ENCODE assay signal across 1 cellular context in the genomic region with DNA sequence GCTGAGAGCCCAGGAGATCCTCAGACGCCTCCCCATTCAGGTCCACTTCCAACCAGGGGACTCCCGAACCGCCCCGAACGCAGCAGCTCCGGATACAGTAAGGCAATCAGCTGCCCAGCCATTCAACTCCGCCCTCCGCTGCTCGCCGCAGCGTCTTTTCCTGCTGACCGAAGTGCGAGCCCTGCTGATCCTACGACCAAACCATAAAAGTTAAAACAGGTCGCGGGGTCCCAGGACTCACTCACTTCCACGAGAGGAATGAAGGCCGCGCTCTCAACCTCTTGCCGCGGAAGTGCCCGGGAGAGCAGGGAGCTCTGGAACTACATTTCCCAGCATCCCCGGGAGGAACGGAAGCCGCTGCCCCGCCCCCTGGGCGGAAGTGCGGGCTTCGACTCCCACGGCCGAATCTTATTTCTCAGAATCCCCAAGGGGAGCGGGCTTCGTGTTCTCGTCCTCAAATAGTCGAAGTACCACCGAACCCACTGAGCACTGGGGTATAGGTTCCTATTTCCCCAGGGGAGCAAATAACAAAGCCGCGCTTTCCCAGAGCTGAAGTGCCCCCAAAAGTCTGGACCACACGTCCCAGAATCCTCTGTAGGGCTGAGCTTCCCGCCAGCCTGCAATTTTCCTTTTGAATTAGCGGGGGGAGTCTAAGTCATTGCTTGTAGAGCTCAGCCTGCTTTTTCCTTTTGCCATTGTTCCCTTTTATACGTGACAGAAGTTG.
TF ChIP-seq lines count a peak whose summit lies in the region.

ZNF45 (minus strand) TSS at position 298 of the 724 bp plus-strand sequence. CDS start 13,097 bp downstream, outside the sequence.

TF ChIP-seq in HepG2, 621 proteins besides CTCF, POLR2A, EP300 and RAD21 (continued from another document and continues in another):
- TF ChIP-seq DBP (CRISPR knock-in tag; IDR thresholded peaks at IDR 0.05; ENCODE audit: not compliant biosample characterization) (no peak), NFIB (CRISPR knock-in tag; IDR thresholded peaks at IDR 0.05; ENCODE audit: borderline replicate concordance) (no peak), ZNF205 (CRISPR knock-in tag; IDR thresholded peaks at IDR 0.05) (no peak; the same call in 1 of the 2 replicates), ZNF850 (CRISPR knock-in tag; conservative IDR thresholded peaks at IDR 0.05) (no peak), SIX1 (CRISPR knock-in tag; IDR thresholded peaks at IDR 0.05; ENCODE audit: borderline replicate concordance) (no peak), ZBTB38 (CRISPR knock-in tag; IDR thresholded peaks at IDR 0.05) (peak; percentile 55; the same call in 1 of the 2 replicates), KLF13 (CRISPR knock-in tag; IDR thresholded peaks at IDR 0.05) (no peak), TMF1 (CRISPR knock-in tag; IDR thresholded peaks at IDR 0.05; ENCODE audit: low read depth) (0 out of 2 replicates have a peak, but pooled peaks have one; percentile 61), MAZ (IDR thresholded peaks at IDR 0.05; ENCODE audit: borderline replicate concordance, low read depth, low read length) (no peak), MAZ (CRISPR knock-in tag; IDR thresholded peaks at IDR 0.05; ENCODE audit: low read depth) (peak; percentile 53; the same call in 1 of the 2 replicates), ZNF75D (CRISPR knock-in tag; IDR thresholded peaks at IDR 0.05; ENCODE audit: borderline replicate concordance) (no peak), TARDBP (CRISPR knock-in tag; IDR thresholded peaks at IDR 0.05) (peak; percentile 34; the same call in 1 of the 2 replicates), SIX4 (CRISPR knock-in tag; IDR thresholded peaks at IDR 0.05) (no peak), SP5 (CRISPR knock-in tag; IDR thresholded peaks at IDR 0.05; ENCODE audit: borderline replicate concordance, low read depth) (peak; percentile 91), SMAD1 (CRISPR knock-in tag; IDR thresholded peaks at IDR 0.05; ENCODE audit: borderline replicate concordance, low read depth) (no peak), ZNF501 (CRISPR knock-in tag; IDR thresholded peaks at IDR 0.05) (peak; percentile 75), RBM22 (optimal IDR thresholded peaks at IDR 0.05; ENCODE audit: low read length) (no peak), ZNF550 (CRISPR knock-in tag; IDR thresholded peaks at IDR 0.05; ENCODE audit: borderline replicate concordance) (no peak), ZNF138 (CRISPR knock-in tag; IDR thresholded peaks at IDR 0.05; ENCODE audit: low read depth) (0 out of 2 replicates have a peak, but pooled peaks have one; percentile 53), ESRRA (CRISPR knock-in tag; IDR thresholded peaks at IDR 0.05; ENCODE audit: low read depth) (no peak; the same call in 1 of the 2 replicates), ZNF775 (CRISPR knock-in tag; IDR thresholded peaks at IDR 0.05; ENCODE audit: borderline replicate concordance) (no peak), CEBPG (CRISPR knock-in tag; IDR thresholded peaks at IDR 0.05) (no peak), NAIF1 (CRISPR knock-in tag; IDR thresholded peaks at IDR 0.05; ENCODE audit: borderline replicate concordance) (no peak), ZNF543 (CRISPR knock-in tag; IDR thresholded peaks at IDR 0.05) (no peak), ZSCAN20 (CRISPR knock-in tag; IDR thresholded peaks at IDR 0.05; ENCODE audit: borderline replicate concordance) (no peak), KMT2B (CRISPR knock-in tag; IDR thresholded peaks at IDR 0.05) (peak; percentile 80), ZMYM2 (CRISPR knock-in tag; IDR thresholded peaks at IDR 0.05) (no peak), ATF4 (CRISPR knock-in tag; IDR thresholded peaks at IDR 0.05) (no peak), YEATS2 (CRISPR knock-in tag; IDR thresholded peaks at IDR 0.05; ENCODE audit: borderline replicate concordance) (peak; percentile 77; the same call in 1 of the 2 replicates), KDM4B (CRISPR knock-in tag; IDR thresholded peaks at IDR 0.05) (no peak), ZNF367 (CRISPR knock-in tag; IDR thresholded peaks at IDR 0.05; ENCODE audit: borderline replicate concordance) (no peak), ZSCAN29 (CRISPR knock-in tag; conservative IDR thresholded peaks at IDR 0.05) (no peak)
- TF ChIP-seq, protein P1, sequence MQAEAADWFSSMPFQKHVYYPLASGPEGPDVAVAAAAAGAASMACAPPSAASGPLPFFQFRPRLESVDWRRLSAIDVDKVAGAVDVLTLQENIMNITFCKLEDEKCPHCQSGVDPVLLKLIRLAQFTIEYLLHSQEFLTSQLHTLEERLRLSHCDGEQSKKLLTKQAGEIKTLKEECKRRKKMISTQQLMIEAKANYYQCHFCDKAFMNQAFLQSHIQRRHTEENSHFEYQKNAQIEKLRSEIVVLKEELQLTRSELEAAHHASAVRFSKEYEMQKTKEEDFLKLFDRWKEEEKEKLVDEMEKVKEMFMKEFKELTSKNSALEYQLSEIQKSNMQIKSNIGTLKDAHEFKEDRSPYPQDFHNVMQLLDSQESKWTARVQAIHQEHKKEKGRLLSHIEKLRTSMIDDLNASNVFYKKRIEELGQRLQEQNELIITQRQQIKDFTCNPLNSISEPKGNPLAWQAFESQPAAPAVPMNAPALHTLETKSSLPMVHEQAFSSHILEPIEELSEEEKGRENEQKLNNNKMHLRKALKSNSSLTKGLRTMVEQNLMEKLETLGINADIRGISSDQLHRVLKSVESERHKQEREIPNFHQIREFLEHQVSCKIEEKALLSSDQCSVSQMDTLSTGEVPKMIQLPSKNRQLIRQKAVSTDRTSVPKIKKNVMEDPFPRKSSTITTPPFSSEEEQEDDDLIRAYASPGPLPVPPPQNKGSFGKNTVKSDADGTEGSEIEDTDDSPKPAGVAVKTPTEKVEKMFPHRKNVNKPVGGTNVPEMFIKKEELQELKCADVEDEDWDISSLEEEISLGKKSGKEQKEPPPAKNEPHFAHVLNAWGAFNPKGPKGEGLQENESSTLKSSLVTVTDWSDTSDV (CRISPR knock-in tag; IDR thresholded peaks at IDR 0.05), result 0 out of 2 replicates have a peak, but pooled peaks have one; percentile 51
- TF ChIP-seq, protein P2, sequence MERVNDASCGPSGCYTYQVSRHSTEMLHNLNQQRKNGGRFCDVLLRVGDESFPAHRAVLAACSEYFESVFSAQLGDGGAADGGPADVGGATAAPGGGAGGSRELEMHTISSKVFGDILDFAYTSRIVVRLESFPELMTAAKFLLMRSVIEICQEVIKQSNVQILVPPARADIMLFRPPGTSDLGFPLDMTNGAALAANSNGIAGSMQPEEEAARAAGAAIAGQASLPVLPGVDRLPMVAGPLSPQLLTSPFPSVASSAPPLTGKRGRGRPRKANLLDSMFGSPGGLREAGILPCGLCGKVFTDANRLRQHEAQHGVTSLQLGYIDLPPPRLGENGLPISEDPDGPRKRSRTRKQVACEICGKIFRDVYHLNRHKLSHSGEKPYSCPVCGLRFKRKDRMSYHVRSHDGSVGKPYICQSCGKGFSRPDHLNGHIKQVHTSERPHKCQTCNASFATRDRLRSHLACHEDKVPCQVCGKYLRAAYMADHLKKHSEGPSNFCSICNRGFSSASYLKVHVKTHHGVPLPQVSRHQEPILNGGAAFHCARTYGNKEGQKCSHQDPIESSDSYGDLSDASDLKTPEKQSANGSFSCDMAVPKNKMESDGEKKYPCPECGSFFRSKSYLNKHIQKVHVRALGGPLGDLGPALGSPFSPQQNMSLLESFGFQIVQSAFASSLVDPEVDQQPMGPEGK (CRISPR knock-in tag; IDR thresholded peaks at IDR 0.05), result no peak; the same call in 1 of the 2 replicates
- TF ChIP-seq, protein P3, sequence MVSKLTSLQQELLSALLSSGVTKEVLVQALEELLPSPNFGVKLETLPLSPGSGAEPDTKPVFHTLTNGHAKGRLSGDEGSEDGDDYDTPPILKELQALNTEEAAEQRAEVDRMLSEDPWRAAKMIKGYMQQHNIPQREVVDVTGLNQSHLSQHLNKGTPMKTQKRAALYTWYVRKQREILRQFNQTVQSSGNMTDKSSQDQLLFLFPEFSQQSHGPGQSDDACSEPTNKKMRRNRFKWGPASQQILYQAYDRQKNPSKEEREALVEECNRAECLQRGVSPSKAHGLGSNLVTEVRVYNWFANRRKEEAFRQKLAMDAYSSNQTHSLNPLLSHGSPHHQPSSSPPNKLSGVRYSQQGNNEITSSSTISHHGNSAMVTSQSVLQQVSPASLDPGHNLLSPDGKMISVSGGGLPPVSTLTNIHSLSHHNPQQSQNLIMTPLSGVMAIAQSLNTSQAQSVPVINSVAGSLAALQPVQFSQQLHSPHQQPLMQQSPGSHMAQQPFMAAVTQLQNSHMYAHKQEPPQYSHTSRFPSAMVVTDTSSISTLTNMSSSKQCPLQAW (CRISPR knock-in tag; IDR thresholded peaks at IDR 0.05), result 0 out of 2 replicates have a peak, but pooled peaks have one; percentile 31
- TF ChIP-seq, protein P4, sequence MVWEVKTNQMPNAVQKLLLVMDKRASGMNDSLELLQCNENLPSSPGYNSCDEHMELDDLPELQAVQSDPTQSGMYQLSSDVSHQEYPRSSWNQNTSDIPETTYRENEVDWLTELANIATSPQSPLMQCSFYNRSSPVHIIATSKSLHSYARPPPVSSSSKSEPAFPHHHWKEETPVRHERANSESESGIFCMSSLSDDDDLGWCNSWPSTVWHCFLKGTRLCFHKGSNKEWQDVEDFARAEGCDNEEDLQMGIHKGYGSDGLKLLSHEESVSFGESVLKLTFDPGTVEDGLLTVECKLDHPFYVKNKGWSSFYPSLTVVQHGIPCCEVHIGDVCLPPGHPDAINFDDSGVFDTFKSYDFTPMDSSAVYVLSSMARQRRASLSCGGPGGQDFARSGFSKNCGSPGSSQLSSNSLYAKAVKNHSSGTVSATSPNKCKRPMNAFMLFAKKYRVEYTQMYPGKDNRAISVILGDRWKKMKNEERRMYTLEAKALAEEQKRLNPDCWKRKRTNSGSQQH (CRISPR knock-in tag; IDR thresholded peaks at IDR 0.05; ENCODE audit: low read depth), result no peak
- TF ChIP-seq, protein P5, sequence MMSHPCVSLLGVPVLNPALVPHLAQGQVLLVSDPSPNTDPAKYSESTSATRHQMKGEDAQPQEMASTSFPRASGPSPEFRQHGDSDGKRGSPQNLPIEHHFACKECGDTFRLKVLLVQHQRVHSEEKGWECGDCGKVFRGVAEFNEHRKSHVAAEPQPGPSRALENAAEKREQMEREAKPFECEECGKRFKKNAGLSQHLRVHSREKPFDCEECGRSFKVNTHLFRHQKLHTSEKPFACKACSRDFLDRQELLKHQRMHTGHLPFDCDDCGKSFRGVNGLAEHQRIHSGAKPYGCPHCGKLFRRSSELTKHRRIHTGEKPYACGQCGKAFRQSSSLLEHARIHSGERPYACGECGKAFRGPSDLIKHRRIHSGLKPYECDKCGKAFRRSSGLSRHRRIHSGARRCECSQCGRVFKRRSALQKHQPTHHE (CRISPR knock-in tag; IDR thresholded peaks at IDR 0.05; ENCODE audit: borderline replicate concordance), result no peak
- TF ChIP-seq, protein P6, sequence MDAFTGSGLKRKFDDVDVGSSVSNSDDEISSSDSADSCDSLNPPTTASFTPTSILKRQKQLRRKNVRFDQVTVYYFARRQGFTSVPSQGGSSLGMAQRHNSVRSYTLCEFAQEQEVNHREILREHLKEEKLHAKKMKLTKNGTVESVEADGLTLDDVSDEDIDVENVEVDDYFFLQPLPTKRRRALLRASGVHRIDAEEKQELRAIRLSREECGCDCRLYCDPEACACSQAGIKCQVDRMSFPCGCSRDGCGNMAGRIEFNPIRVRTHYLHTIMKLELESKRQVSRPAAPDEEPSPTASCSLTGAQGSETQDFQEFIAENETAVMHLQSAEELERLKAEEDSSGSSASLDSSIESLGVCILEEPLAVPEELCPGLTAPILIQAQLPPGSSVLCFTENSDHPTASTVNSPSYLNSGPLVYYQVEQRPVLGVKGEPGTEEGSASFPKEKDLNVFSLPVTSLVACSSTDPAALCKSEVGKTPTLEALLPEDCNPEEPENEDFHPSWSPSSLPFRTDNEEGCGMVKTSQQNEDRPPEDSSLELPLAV (CRISPR knock-in tag; conservative IDR thresholded peaks at IDR 0.05; ENCODE audit: low read depth), result no peak
- TF ChIP-seq, protein P7, sequence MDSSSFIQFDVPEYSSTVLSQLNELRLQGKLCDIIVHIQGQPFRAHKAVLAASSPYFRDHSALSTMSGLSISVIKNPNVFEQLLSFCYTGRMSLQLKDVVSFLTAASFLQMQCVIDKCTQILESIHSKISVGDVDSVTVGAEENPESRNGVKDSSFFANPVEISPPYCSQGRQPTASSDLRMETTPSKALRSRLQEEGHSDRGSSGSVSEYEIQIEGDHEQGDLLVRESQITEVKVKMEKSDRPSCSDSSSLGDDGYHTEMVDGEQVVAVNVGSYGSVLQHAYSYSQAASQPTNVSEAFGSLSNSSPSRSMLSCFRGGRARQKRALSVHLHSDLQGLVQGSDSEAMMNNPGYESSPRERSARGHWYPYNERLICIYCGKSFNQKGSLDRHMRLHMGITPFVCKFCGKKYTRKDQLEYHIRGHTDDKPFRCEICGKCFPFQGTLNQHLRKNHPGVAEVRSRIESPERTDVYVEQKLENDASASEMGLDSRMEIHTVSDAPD (CRISPR knock-in tag; IDR thresholded peaks at IDR 0.05), result no peak
- TF ChIP-seq, protein P8, sequence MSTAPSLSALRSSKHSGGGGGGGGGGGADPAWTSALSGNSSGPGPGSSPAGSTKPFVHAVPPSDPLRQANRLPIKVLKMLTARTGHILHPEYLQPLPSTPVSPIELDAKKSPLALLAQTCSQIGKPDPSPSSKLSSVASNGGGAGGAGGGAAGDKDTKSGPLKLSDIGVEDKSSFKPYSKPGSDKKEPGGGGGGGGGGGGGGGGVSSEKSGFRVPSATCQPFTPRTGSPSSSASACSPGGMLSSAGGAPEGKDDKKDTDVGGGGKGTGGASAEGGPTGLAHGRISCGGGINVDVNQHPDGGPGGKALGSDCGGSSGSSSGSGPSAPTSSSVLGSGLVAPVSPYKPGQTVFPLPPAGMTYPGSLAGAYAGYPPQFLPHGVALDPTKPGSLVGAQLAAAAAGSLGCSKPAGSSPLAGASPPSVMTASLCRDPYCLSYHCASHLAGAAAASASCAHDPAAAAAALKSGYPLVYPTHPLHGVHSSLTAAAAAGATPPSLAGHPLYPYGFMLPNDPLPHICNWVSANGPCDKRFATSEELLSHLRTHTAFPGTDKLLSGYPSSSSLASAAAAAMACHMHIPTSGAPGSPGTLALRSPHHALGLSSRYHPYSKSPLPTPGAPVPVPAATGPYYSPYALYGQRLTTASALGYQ (CRISPR knock-in tag; IDR thresholded peaks at IDR 0.05), result peak; percentile 55; the same call in 1 of the 2 replicates
